ENCODE assay signal across 8 cellular contexts in genomic region chr7:27169658-27170493, GRCh38. TPM values are rescaled to one million over a fixed set of nuclear protein-coding genes. Genes with fewer than 3 reads are reported as not detected.
DNase-seq lines count a peak whose midpoint lies in the region; ATAC-seq and TF ChIP-seq lines count a peak whose summit lies in the region.

No MANE protein-coding gene starts in this region.

- in situ Hi-C loops in KBM-7 (cut with MboI; ENCODE audit: low pct_unique_long_range_greater_than_20kb, low sequenced_read_pairs) = loop anchor here (25.0 kb wide), 1 partner anchor 1308 kb away; no protein-coding TSS in a partner anchor

- peak overlapping the region; percentile 99 for H3K4me2 ChIP-seq in osteoblast (ENCODE audit: insufficient read depth, low read length)

- H3K4me1 ChIP-seq in colonic mucosa (no peaks in the 10 kb centered on the region), osteoblast (ENCODE audit: insufficient read depth, low read length) (peaks cover 29% of the 10 kb centered on the region)

- H3K36me3 ChIP-seq in colonic mucosa = no peaks in the 10 kb centered on the region
- peaks cover 18% of the 10 kb centered on the region for H3K36me3 ChIP-seq in osteoblast (ENCODE audit: insufficient read depth, low read length)

- TF ChIP-seq CTCF in colonic mucosa (IDR thresholded peaks at IDR 0.05) (no peak), osteoblast (IDR thresholded peaks at IDR 0.05; ENCODE audit: extremely low read depth, low read depth, low read length) (no peak), GM20000 (IDR thresholded peaks at IDR 0.05; ENCODE audit: extremely low read depth, missing control alignments) (no peak), GM10266 (IDR thresholded peaks at IDR 0.05; ENCODE audit: control insufficient read depth, insufficient read depth, low read depth, missing control alignments) (no peak)

- intact Hi-C loops in colonic mucosa (cut with DNase I) = loop anchor here (5.0 kb wide), 1 partner anchor 1313 kb away; no protein-coding TSS in a partner anchor

- DNase-seq in DMS153 (lab: John Stamatoyannopoulos, UW) (peak; percentile 47), KBM-7 (peak; percentile 71), colonic mucosa (no peak), osteoblast (ENCODE audit: insufficient read length, low spot score, missing footprints) (no peak), HuH-7.5 (ENCODE audit: low spot score) (no peak), GM20000 (ENCODE audit: low spot score) (no peak), GM10266 (ENCODE audit: extremely low spot score) (no peak)

- peak overlapping the region; percentile 94 for H3K27ac ChIP-seq in colonic mucosa
- H3K27ac ChIP-seq in osteoblast (ENCODE audit: low read depth, low read length) = peak overlapping the region; percentile 95

- no peak overlapping the region for H2AFZ ChIP-seq in osteoblast (ENCODE audit: low read length)

- peak overlapping the region; percentile 57 for H3K4me3 ChIP-seq in colonic mucosa
- peak overlapping the region; percentile 75 for H3K4me3 ChIP-seq in osteoblast (ENCODE audit: insufficient read depth, low read length)

- peaks cover 17% of the 10 kb centered on the region for H3K27me3 ChIP-seq in colonic mucosa
- H3K27me3 ChIP-seq in osteoblast (ENCODE audit: insufficient read depth, low read length) = no peaks in the 10 kb centered on the region

- no peaks in the 10 kb centered on the region for H3K9me3 ChIP-seq in colonic mucosa
- no peaks in the 10 kb centered on the region for H3K9me3 ChIP-seq in osteoblast (ENCODE audit: low read depth, low read length)

- H3K9ac ChIP-seq in colonic mucosa (ENCODE audit: low read depth in 2 of 2, low read length in 2 of 2) = peak overlapping the region; percentile 91 to 98

- peaks cover 8% of the 10 kb centered on the region for H4K20me1 ChIP-seq in osteoblast (ENCODE audit: insufficient read depth, low read length)

- H3K79me2 ChIP-seq in osteoblast (ENCODE audit: insufficient read depth, low read length) = peaks cover 100% of the 10 kb centered on the region

- ATAC-seq in HG03045 (IDR thresholded peaks at IDR 0.05; ENCODE audit: unreplicated experiment) = no peak

RNA-seq across cellular contexts. Expression of gene HOXA10, which starts 4.2 kb away (rescaled TPM):
- total RNA-seq in colonic mucosa (10 to 100 TPM; 25.4 to 26.0 TPM), osteoblast (32.1 and 43.1 TPM in 2 replicates)

RNA-seq across cellular contexts. Expression of gene HOXA9, which starts 4.5 kb away (rescaled TPM):
- total RNA-seq in colonic mucosa (10 to 100 TPM; 19.5 to 22.1 TPM), osteoblast (15.3 and 19.5 TPM in 2 replicates)

RNA-seq across cellular contexts. Expression of gene HOXA7, which starts 13.4 kb away (rescaled TPM):
- 10 to 100 TPM; 21.9 to 24.4 TPM for total RNA-seq in colonic mucosa
- 3.6 and 4.4 TPM in 2 replicates for total RNA-seq in osteoblast

RNA-seq across cellular contexts. Expression of gene HOXA11, which starts 15.2 kb away (rescaled TPM):
- total RNA-seq in colonic mucosa (1 to 10 TPM; 2.9 to 3.7 TPM), osteoblast (14.4 and 15.2 TPM in 2 replicates)

RNA-seq across cellular contexts. Expression of gene HOXA3, which starts 17.5 kb away (rescaled TPM):
- 10 to 100 TPM; 13.3 to 14.1 TPM for total RNA-seq in colonic mucosa
- total RNA-seq in osteoblast = 3.5 and 4.0 TPM in 2 replicates

Comparison
In these comparisons a context has a peak if more than half of its experiments do, and no peak if none do; other contexts are left out.
1. DNase-seq: peak in DMS153 (single experiment) and KBM-7 (single experiment); none in colonic mucosa (single experiment), osteoblast (single experiment), HuH-7.5 (single experiment), GM20000 (single experiment) and GM10266 (single experiment).